27 cellular contexts compared by ENCODE assay signal in genomic region chr2:96879545-96880040, GRCh38.
"Had no signal": no experiment of that assay in that cellular context is flagged by ENCODE, and none has a peak within 500 bp of the region (broad histone marks: within the 10 kb centered on the region; RNA-seq: fewer than 3 reads in every experiment).

No MANE protein-coding gene starts in this region.

- H3K4me3 Mint-ChIP-seq: endodermal cell; naive thymus-derived CD4-positive, alpha-beta T cell; stimulated activated memory B cell treated with anti-CD40 and anti-IgM and Interleukin-4, amounts not matched to agents 10 μg/mL and 1 μg/mL and 100 μg/mL, for 72 hours had no signal

- FAIRE-seq: kidney, pancreas had no signal

- H3K4me3 ChIP-seq: colonic mucosa, hepatocyte, lung, pancreas, prostate gland, spleen, stomach, thoracic aorta, transverse colon, uterus had no signal

- DNase-seq: colonic mucosa; effector CD4-positive, alpha-beta T cell; endodermal cell; foreskin melanocyte; head of caudate nucleus; kidney; left cardiac atrium; left ventricle myocardium superior; mesendoderm; naive thymus-derived CD4-positive, alpha-beta T cell; occipital lobe; pancreas; retina; stimulated activated CD4-positive, alpha-beta T cell treated with anti-CD3 and anti-CD28 coated beads, Interleukin-15, amount 100 ng/mL, for 24 hours; stimulated activated CD4-positive, alpha-beta T cell treated with anti-CD3 and anti-CD28 coated beads, Interleukin-1b, Interleukin-23, amount 100 ng/mL, for 48 hours; stimulated activated CD4-positive, alpha-beta T cell treated with anti-CD3 and anti-CD28 coated beads, Interleukin-4, amount 100 ng/mL, for 24 hours; stomach; transverse colon; uterus had no signal

- ATAC-seq: left cardiac atrium; left ventricle myocardium superior; naive thymus-derived CD4-positive, alpha-beta T cell; pancreas; sciatic nerve; stimulated activated memory B cell treated with anti-CD40 and anti-IgM and Interleukin-4, amounts not matched to agents 10 μg/mL and 1 μg/mL and 100 μg/mL, for 72 hours had no signal

- H3K9me3 ChIP-seq: colonic mucosa, pancreas, prostate gland, spleen, stomach, thoracic aorta, transverse colon, uterus had no signal

- H3K27ac ChIP-seq: colonic mucosa, hepatocyte, pancreas, prostate gland, stomach, thoracic aorta, transverse colon had no signal

- H3K79me2 ChIP-seq: hepatocyte had no signal

- H3K4me2 ChIP-seq: hepatocyte had no signal

- H3K27ac Mint-ChIP-seq: endodermal cell; stimulated activated memory B cell treated with anti-CD40 and anti-IgM and Interleukin-4, amounts not matched to agents 10 μg/mL and 1 μg/mL and 100 μg/mL, for 72 hours had no signal

- H2AFZ ChIP-seq: hepatocyte had no signal

- H3K4me1 ChIP-seq: colonic mucosa, prostate gland, transverse colon had no signal

- H3K27me3 ChIP-seq: colonic mucosa, hepatocyte, pancreas, stomach, transverse colon, uterus had no signal

- H3K9me3 Mint-ChIP-seq: endodermal cell; neural crest cell; stimulated activated memory B cell treated with anti-CD40 and anti-IgM and Interleukin-4, amounts not matched to agents 10 μg/mL and 1 μg/mL and 100 μg/mL, for 72 hours had no signal

- H3K36me3 Mint-ChIP-seq: naive thymus-derived CD4-positive, alpha-beta T cell; stimulated activated memory B cell treated with anti-CD40 and anti-IgM and Interleukin-4, amounts not matched to agents 10 μg/mL and 1 μg/mL and 100 μg/mL, for 72 hours had no signal

- H3K36me3 ChIP-seq: colonic mucosa, pancreas, prostate gland, spleen, stomach, thoracic aorta, transverse colon, uterus had no signal
